Comparison of ENCODE assay signal across 15 cellular contexts in genomic region chr2:173419506-173419905, GRCh38.
DNase-seq lines count a peak whose midpoint lies in the region; ATAC-seq, FAIRE-seq and TF ChIP-seq lines count a peak whose summit lies in the region.
"Had no signal": no experiment of that assay in that cellular context is flagged by ENCODE, and none has a peak within 500 bp of the region (broad histone marks: within the 10 kb centered on the region; RNA-seq: fewer than 3 reads in every experiment).

No MANE protein-coding gene starts in this region.

- no peaks in the 10 kb centered on the region for H3K27me3 ChIP-seq in breast epithelium
- no peaks in the 10 kb centered on the region for H3K27me3 ChIP-seq in RWPE2 (ENCODE audit: insufficient read depth, poor library complexity, severe bottlenecking)
- H3K27me3 ChIP-seq in bronchial epithelial cell (ENCODE audit: control insufficient read depth, insufficient read depth, low read length): no peaks in the 10 kb centered on the region
- no peaks in the 10 kb centered on the region for H3K27me3 ChIP-seq in ovary
- H3K27me3 ChIP-seq: BLaER1 treated with 17β-estradiol and CSF1 and Interleukin-3, amounts not matched to agents 10 nM and 100 nM had no signal

- H3K9me3 ChIP-seq in breast epithelium (no peaks in the 10 kb centered on the region), RWPE2 (ENCODE audit: severe bottlenecking) (no peaks in the 10 kb centered on the region), ovary (no peaks in the 10 kb centered on the region)
- H3K9me3 ChIP-seq: BLaER1 treated with 17β-estradiol and CSF1 and Interleukin-3, amounts not matched to agents 10 nM and 100 nM had no signal

- no peak overlapping the region for H3K27ac Mint-ChIP-seq in MCF 10A (ENCODE audit: low read depth, unreplicated experiment)
- H3K27ac Mint-ChIP-seq in nephron: peak overlapping the region in 2 of 3 experiments; percentile 48 to 68
- H3K27ac Mint-ChIP-seq in stimulated activated naive CD8-positive, alpha-beta T cell treated with anti-CD3 and anti-CD28 coated beads, Interleukin-15, amount 100 ng/mL, for 72 hours: peak overlapping the region in 1 of 2 donors; percentile 6
- H3K27ac Mint-ChIP-seq: CD4-positive, CD25-positive, alpha-beta regulatory T cell; GM23338 had no signal

- no peaks in the 10 kb centered on the region for H3K9me3 Mint-ChIP-seq in MCF 10A (ENCODE audit: unreplicated experiment)
- H3K9me3 Mint-ChIP-seq in nephron: no peaks in the 10 kb centered on the region
- H3K9me3 Mint-ChIP-seq in stimulated activated naive CD8-positive, alpha-beta T cell treated with anti-CD3 and anti-CD28 coated beads, Interleukin-15, amount 100 ng/mL, for 72 hours: no peaks in the 10 kb centered on the region
- H3K9me3 Mint-ChIP-seq: GM23338 had no signal

- intact Hi-C loops in MCF 10A (cut with micrococcal nuclease) (no loop called here), breast epithelium (cut with DNase I; ENCODE audit: low total_unique reads) (no loop called here), ovary (cut with DNase I) (no loop called here)

- H3K4me1 Mint-ChIP-seq in MCF 10A (ENCODE audit: insufficient read depth, unreplicated experiment) (peaks cover 13% of the 10 kb centered on the region), nephron (peaks cover 38% of the 10 kb centered on the region)
- H3K4me1 Mint-ChIP-seq in stimulated activated naive CD8-positive, alpha-beta T cell treated with anti-CD3 and anti-CD28 coated beads, Interleukin-15, amount 100 ng/mL, for 72 hours: no peaks in the 10 kb centered on the region
- H3K4me1 Mint-ChIP-seq: CD4-positive, CD25-positive, alpha-beta regulatory T cell had no signal

- H3K36me3 ChIP-seq in breast epithelium: no peaks in the 10 kb centered on the region
- H3K36me3 ChIP-seq in RWPE2 (ENCODE audit: low read depth): no peaks in the 10 kb centered on the region
- H3K36me3 ChIP-seq in bronchial epithelial cell (ENCODE audit: control insufficient read depth, insufficient read depth, low read length): no peaks in the 10 kb centered on the region
- no peaks in the 10 kb centered on the region for H3K36me3 ChIP-seq in ovary
- H3K36me3 ChIP-seq: BLaER1 treated with 17β-estradiol and CSF1 and Interleukin-3, amounts not matched to agents 10 nM and 100 nM had no signal

- no peak for TF ChIP-seq POLR2A in breast epithelium (IDR thresholded peaks at IDR 0.05)
- no peak for TF ChIP-seq POLR2A in ovary (IDR thresholded peaks at IDR 0.05)

- H3K4me1 ChIP-seq in breast epithelium: no peaks in the 10 kb centered on the region
- H3K4me1 ChIP-seq in RWPE2 (ENCODE audit: insufficient read depth, poor library complexity, severe bottlenecking): peaks cover 18% of the 10 kb centered on the region
- H3K4me1 ChIP-seq in ovary (ENCODE audit: insufficient read depth): no peaks in the 10 kb centered on the region
- H3K4me1 ChIP-seq: BLaER1 treated with 17β-estradiol and CSF1 and Interleukin-3, amounts not matched to agents 10 nM and 100 nM had no signal

- FAIRE-seq in bronchial epithelial cell (lab: Jason Lieb, UNC): peak; percentile 75

- no peak overlapping the region for H3K27ac ChIP-seq in breast epithelium
- no peak overlapping the region for H3K27ac ChIP-seq in RWPE2 (ENCODE audit: poor library complexity, severe bottlenecking)
- no peak overlapping the region for H3K27ac ChIP-seq in ovary
- H3K27ac ChIP-seq: BLaER1 treated with 17β-estradiol and CSF1 and Interleukin-3, amounts not matched to agents 10 nM and 100 nM had no signal

- H3K36me3 Mint-ChIP-seq in MCF 10A (ENCODE audit: insufficient read depth, unreplicated experiment) (no peaks in the 10 kb centered on the region), nephron (ENCODE audit: low read depth) (no peaks in the 10 kb centered on the region)
- H3K36me3 Mint-ChIP-seq: CD4-positive, CD25-positive, alpha-beta regulatory T cell had no signal

- TF ChIP-seq EP300 in ovary (IDR thresholded peaks at IDR 0.05): no peak

- POLR2A ChIA-PET in MCF 10A (lab: Yijun Ruan, JAX): interaction anchor here (0.7 to 1.8 kb wide), 5 partner anchors 9 to 371 kb away, joined by 3 to 18 read pairs (median 3); no protein-coding TSS in a partner anchor

- DNase-seq in MCF 10A (ENCODE audit: unreplicated experiment) (peak; percentile 74), breast epithelium (ENCODE audit: low spot score in 2 of 2) (no peak), RWPE2 (ENCODE audit: low spot score) (no peak), bronchial epithelial cell (ENCODE audit: low read depth) (peak; percentile 82), ovary (no peak), NCI-H1694 (lab: John Stamatoyannopoulos, UW) (no peak)
- DNase-seq in stimulated activated naive CD8-positive, alpha-beta T cell treated with anti-CD3 and anti-CD28 coated beads, Interleukin-15, amount 100 ng/mL, for 72 hours: no peak
- DNase-seq: 8988T; Calu3; CD4-positive, CD25-positive, alpha-beta regulatory T cell; DMS 273 treated with DMSO at 0.1 percent for 48 hours; H7 had no signal

- H3K4me3 Mint-ChIP-seq in MCF 10A (ENCODE audit: unreplicated experiment): no peak overlapping the region
- H3K4me3 Mint-ChIP-seq in nephron: no peak overlapping the region
- H3K4me3 Mint-ChIP-seq in stimulated activated naive CD8-positive, alpha-beta T cell treated with anti-CD3 and anti-CD28 coated beads, Interleukin-15, amount 100 ng/mL, for 72 hours: no peak overlapping the region
- H3K4me3 Mint-ChIP-seq: CD4-positive, CD25-positive, alpha-beta regulatory T cell; GM23338 had no signal

- H3K4me3 ChIP-seq in breast epithelium: no peak overlapping the region
- H3K4me3 ChIP-seq in RWPE2 (ENCODE audit: severe bottlenecking): no peak overlapping the region
- no peak overlapping the region for H3K4me3 ChIP-seq in bronchial epithelial cell (ENCODE audit: low read depth, low read length)
- no peak overlapping the region for H3K4me3 ChIP-seq in ovary
- H3K4me3 ChIP-seq: BLaER1 treated with 17β-estradiol and CSF1 and Interleukin-3, amounts not matched to agents 10 nM and 100 nM; GM23338 had no signal

- BruUV-seq in MCF 10A (replicated peaks; lab: Mats Ljungman, UMichigan): no TSS peak

- peak; percentile 93 for ATAC-seq in RWPE2 (ENCODE audit: low read depth)
- ATAC-seq in stimulated activated naive CD8-positive, alpha-beta T cell treated with anti-CD3 and anti-CD28 coated beads, Interleukin-15, amount 100 ng/mL, for 72 hours: no peak
- ATAC-seq: GM23338 had no signal

- peaks cover 37% of the 10 kb centered on the region for H3K27me3 Mint-ChIP-seq in MCF 10A (ENCODE audit: insufficient read depth, unreplicated experiment)
- H3K27me3 Mint-ChIP-seq in nephron (ENCODE audit: low read depth): peaks cover 5% of the 10 kb centered on the region
- H3K27me3 Mint-ChIP-seq in stimulated activated naive CD8-positive, alpha-beta T cell treated with anti-CD3 and anti-CD28 coated beads, Interleukin-15, amount 100 ng/mL, for 72 hours: peaks cover 41% of the 10 kb centered on the region

- 36 to 45% (median 37%) methylated on average over 4 of the region's 4 CpGs for WGBS in ovary, 3 donors

- CTCF ChIA-PET in MCF 10A (lab: Yijun Ruan, JAX): interaction anchor here (0.6 to 1.0 kb wide), 6 partner anchors 10 to 210 kb away, joined by 3 to 4 read pairs (median 3); no protein-coding TSS in a partner anchor

- TF ChIP-seq CTCF in MCF 10A (IDR thresholded peaks at IDR 0.05; ENCODE audit: unreplicated experiment) (no peak), breast epithelium (IDR thresholded peaks at IDR 0.05) (no peak), RWPE2 (IDR thresholded peaks at IDR 0.05; ENCODE audit: poor library complexity, severe bottlenecking) (no peak), bronchial epithelial cell (IDR thresholded peaks at IDR 0.05; ENCODE audit: insufficient read depth, low read length, severe bottlenecking) (no peak), nephron (IDR thresholded peaks at IDR 0.05; ENCODE audit: unreplicated experiment in 3 of 3) (no peak), ovary (IDR thresholded peaks at IDR 0.05) (no peak)

Comparison
In these comparisons a context has a peak if more than half of its experiments do, and no peak if none do; other contexts are left out.
1. DNase-seq: peak in MCF 10A (single experiment) and bronchial epithelial cell (single experiment); none in breast epithelium (0 of 2), RWPE2 (single experiment), stimulated activated naive CD8-positive, alpha-beta T cell treated with anti-CD3 and anti-CD28 coated beads, Interleukin-15, amount 100 ng/mL, for 72 hours (0 of 2), ovary (0 of 5) and NCI-H1694 (single experiment).